In the genomic region with DNA sequence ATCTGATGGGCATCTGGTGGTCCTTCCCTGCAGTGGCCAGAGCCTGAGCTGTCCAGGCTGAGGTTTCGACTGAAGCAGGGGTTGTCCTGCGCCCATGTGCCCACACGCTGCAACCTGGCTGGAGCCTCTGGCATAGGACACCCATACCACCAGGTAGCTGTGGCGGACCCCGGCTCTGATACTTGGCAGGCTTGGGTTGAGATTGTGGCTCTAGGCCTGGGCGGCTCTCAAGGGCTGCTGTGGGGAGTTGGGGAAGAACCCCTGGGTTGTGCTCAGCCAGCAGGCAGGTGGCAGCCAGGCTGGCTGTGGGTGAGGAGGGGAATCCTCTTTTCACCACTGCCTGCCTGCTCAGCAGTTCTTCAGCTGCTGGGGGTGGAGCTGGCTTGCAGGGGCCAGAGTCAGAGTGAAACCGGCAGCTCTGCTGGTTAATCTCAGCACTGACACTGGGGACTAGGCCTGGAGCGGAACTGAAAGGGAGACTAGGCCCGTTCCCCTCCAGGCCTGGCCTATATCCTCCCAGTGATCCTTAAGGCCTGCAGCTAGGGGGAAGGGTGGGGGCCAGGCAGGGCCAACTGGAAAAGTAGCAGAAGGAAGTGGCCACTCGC, we compare ENCODE assay signal across 8 cellular contexts. TPM values are rescaled to one million over a fixed set of nuclear protein-coding genes. Genes with fewer than 3 reads are reported as not detected.
DNase-seq lines count a peak whose midpoint lies in the region; ATAC-seq and TF ChIP-seq lines count a peak whose summit lies in the region.

No MANE protein-coding gene starts in this region.

- H3K9me2 ChIP-seq in GM23338 (ENCODE audit: insufficient read depth): no peaks in the 10 kb centered on the region

- peak; percentile 95 for DNase-seq in GM12864 (ENCODE audit: low read depth)
- peak; percentile 51 for DNase-seq in GM23338 (ENCODE audit: low spot score)
- DNase-seq in NAMALWA (ENCODE audit: low spot score): peak; percentile 94
- DNase-seq in activated T-cell treated with anti-CD3 and anti-CD28 coated beads for 48 hours (ENCODE audit: low read depth): peak; percentile 83
- DNase-seq in germinal center (ENCODE audit: low spot score): peak; percentile 87
- DNase-seq in inferior parietal cortex (ENCODE audit: extremely low spot score): no peak
- DNase-seq in NCI-H1105 (lab: John Stamatoyannopoulos, UW): no peak

- TF ChIP-seq CTCF in GM12864 (IDR thresholded peaks at IDR 0.05; ENCODE audit: low read depth, low read length, missing control alignments): no peak
- TF ChIP-seq CTCF in GM23338 (conservative IDR thresholded peaks at IDR 0.05; ENCODE audit: low read depth in 2 of 2): no peak

- no peaks in the 10 kb centered on the region; the same call in 2 of the 3 replicates for H3K9me3 Mint-ChIP-seq in GM23338

- no peak overlapping the region for H3K4me3 Mint-ChIP-seq in GM23338

- no peak overlapping the region for H3K9ac ChIP-seq in rectal smooth muscle tissue (ENCODE audit: low read length)

- no peak overlapping the region for H2AFZ ChIP-seq in GM23338

- peaks cover 35% of the 10 kb centered on the region for H3K27me3 Mint-ChIP-seq in GM23338 (ENCODE audit: insufficient read depth, low read depth, poor library complexity)

- peak overlapping the region; percentile 84 for H3K27ac ChIP-seq in GM23338 (ENCODE audit: low read depth)
- peak overlapping the region; percentile 65 for H3K27ac ChIP-seq in rectal smooth muscle tissue (ENCODE audit: low read depth, low read length)

- no peak overlapping the region for H3K4me2 ChIP-seq in GM23338

- H3K27ac Mint-ChIP-seq in GM23338: peak overlapping the region; percentile 84

- peaks cover 36% of the 10 kb centered on the region for H3K4me1 Mint-ChIP-seq in GM23338

- H3K4me1 ChIP-seq in GM23338 (ENCODE audit: insufficient read depth) (peaks cover 7% of the 10 kb centered on the region), rectal smooth muscle tissue (ENCODE audit: control insufficient read depth, insufficient read depth, low read length) (peaks cover 21% of the 10 kb centered on the region)

- H3K36me3 ChIP-seq in GM23338 (ENCODE audit: insufficient read depth): peaks cover 15% of the 10 kb centered on the region; the same call in 1 of the 2 replicates
- peaks cover 24% of the 10 kb centered on the region for H3K36me3 ChIP-seq in rectal smooth muscle tissue (ENCODE audit: control insufficient read depth, insufficient read depth, low read length)

- peaks cover 32% of the 10 kb centered on the region for H3F3A ChIP-seq in GM23338 (replicated peaks; ENCODE audit: low read depth)

- peak; percentile 43 for ATAC-seq in GM23338

- H3K27me3 ChIP-seq in GM23338 (ENCODE audit: insufficient read depth) (no peaks in the 10 kb centered on the region), rectal smooth muscle tissue (ENCODE audit: control insufficient read depth, insufficient read depth, low read length) (no peaks in the 10 kb centered on the region)

- peak overlapping the region; percentile 23 for H3K4me3 ChIP-seq in GM12864 (ENCODE audit: low read depth, low read length)
- H3K4me3 ChIP-seq in GM23338: no peak overlapping the region
- no peak overlapping the region for H3K4me3 ChIP-seq in rectal smooth muscle tissue (ENCODE audit: low read length)

- H3K36me3 Mint-ChIP-seq in GM23338 (ENCODE audit: low read depth): peaks cover 53% of the 10 kb centered on the region

- H4K20me1 ChIP-seq in GM23338 (replicated peaks; ENCODE audit: insufficient read depth): peaks cover 25% of the 10 kb centered on the region

- peaks cover 36% of the 10 kb centered on the region for H3K79me2 ChIP-seq in GM23338 (replicated peaks; ENCODE audit: insufficient read depth)

TF ChIP-seq in GM23338, 12 proteins besides CTCF, POLR2A, EP300 and RAD21 (continues in another document):
- TF ChIP-seq STAT1 (IDR thresholded peaks at IDR 0.05; ENCODE audit: unreplicated experiment): no peak
- TF ChIP-seq EZH2phosphoT487 (IDR thresholded peaks at IDR 0.05; ENCODE audit: unreplicated experiment): no peak
- TF ChIP-seq ZNF331 (CRISPR knock-in tag; IDR thresholded peaks at IDR 0.05; ENCODE audit: low read depth): no peak
- TF ChIP-seq, protein P1, sequence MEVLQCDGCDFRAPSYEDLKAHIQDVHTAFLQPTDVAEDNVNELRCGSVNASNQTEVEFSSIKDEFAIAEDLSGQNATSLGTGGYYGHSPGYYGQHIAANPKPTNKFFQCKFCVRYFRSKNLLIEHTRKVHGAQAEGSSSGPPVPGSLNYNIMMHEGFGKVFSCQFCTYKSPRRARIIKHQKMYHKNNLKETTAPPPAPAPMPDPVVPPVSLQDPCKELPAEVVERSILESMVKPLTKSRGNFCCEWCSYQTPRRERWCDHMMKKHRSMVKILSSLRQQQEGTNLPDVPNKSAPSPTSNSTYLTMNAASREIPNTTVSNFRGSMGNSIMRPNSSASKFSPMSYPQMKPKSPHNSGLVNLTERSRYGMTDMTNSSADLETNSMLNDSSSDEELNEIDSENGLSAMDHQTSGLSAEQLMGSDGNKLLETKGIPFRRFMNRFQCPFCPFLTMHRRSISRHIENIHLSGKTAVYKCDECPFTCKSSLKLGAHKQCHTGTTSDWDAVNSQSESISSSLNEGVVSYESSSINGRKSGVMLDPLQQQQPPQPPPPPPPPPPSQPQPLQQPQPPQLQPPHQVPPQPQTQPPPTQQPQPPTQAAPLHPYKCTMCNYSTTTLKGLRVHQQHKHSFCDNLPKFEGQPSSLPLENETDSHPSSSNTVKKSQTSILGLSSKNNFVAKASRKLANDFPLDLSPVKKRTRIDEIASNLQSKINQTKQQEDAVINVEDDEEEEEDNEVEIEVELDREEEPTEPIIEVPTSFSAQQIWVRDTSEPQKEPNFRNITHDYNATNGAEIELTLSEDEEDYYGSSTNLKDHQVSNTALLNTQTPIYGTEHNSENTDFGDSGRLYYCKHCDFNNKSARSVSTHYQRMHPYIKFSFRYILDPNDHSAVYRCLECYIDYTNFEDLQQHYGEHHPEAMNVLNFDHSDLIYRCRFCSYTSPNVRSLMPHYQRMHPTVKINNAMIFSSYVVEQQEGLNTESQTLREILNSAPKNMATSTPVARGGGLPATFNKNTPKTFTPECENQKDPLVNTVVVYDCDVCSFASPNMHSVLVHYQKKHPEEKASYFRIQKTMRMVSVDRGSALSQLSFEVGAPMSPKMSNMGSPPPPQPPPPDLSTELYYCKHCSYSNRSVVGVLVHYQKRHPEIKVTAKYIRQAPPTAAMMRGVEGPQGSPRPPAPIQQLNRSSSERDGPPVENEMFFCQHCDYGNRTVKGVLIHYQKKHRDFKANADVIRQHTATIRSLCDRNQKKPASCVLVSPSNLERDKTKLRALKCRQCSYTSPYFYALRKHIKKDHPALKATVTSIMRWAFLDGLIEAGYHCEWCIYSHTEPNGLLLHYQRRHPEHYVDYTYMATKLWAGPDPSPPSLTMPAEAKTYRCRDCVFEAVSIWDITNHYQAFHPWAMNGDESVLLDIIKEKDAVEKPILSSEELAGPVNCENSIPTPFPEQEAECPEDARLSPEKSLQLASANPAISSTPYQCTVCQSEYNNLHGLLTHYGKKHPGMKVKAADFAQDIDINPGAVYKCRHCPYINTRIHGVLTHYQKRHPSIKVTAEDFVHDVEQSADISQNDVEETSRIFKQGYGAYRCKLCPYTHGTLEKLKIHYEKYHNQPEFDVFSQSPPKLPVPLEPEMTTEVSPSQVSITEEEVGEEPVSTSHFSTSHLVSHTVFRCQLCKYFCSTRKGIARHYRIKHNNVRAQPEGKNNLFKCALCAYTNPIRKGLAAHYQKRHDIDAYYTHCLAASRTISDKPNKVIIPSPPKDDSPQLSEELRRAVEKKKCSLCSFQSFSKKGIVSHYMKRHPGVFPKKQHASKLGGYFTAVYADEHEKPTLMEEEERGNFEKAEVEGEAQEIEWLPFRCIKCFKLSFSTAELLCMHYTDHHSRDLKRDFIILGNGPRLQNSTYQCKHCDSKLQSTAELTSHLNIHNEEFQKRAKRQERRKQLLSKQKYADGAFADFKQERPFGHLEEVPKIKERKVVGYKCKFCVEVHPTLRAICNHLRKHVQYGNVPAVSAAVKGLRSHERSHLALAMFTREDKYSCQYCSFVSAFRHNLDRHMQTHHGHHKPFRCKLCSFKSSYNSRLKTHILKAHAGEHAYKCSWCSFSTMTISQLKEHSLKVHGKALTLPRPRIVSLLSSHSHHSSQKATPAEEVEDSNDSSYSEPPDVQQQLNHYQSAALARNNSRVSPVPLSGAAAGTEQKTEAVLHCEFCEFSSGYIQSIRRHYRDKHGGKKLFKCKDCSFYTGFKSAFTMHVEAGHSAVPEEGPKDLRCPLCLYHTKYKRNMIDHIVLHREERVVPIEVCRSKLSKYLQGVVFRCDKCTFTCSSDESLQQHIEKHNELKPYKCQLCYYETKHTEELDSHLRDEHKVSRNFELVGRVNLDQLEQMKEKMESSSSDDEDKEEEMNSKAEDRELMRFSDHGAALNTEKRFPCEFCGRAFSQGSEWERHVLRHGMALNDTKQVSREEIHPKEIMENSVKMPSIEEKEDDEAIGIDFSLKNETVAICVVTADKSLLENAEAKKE (CRISPR knock-in tag; IDR thresholded peaks at IDR 0.05): no peak
- no peak for TF ChIP-seq POLR2AphosphoS5 (IDR thresholded peaks at IDR 0.05; ENCODE audit: low read depth)
- no peak for TF ChIP-seq ZNF114 (CRISPR knock-in tag; IDR thresholded peaks at IDR 0.05)
- no peak for TF ChIP-seq CREB1 (CRISPR knock-in tag; IDR thresholded peaks at IDR 0.05; ENCODE audit: low read depth)
- TF ChIP-seq NANOG (IDR thresholded peaks at IDR 0.05; ENCODE audit: borderline replicate concordance): no peak
- TF ChIP-seq EZH2 (IDR thresholded peaks at IDR 0.05; ENCODE audit: low read depth, unreplicated experiment): no peak

RNA-seq across cellular contexts. Expression of a gene that starts 39.1 kb away (rescaled TPM):
- total RNA-seq in GM23338 (2014; rRNA removed; shearing (Covaris generic)): 59.0 and 59.3 TPM in 2 replicates
- polyA plus RNA-seq in GM23338 (2016; fragmentation: Nextera tagmentation; extraction: Ambion mirVana): 7.6 and 8.1 TPM in 2 replicates

Comparison
In these comparisons a context has a peak if more than half of its experiments do, and no peak if none do; other contexts are left out.
1. DNase-seq: peak in GM12864 (single experiment), GM23338 (single experiment), NAMALWA (single experiment), activated T-cell treated with anti-CD3 and anti-CD28 coated beads for 48 hours (single experiment) and germinal center (single experiment); none in inferior parietal cortex (single experiment) and NCI-H1105 (single experiment).